In the genomic region with DNA sequence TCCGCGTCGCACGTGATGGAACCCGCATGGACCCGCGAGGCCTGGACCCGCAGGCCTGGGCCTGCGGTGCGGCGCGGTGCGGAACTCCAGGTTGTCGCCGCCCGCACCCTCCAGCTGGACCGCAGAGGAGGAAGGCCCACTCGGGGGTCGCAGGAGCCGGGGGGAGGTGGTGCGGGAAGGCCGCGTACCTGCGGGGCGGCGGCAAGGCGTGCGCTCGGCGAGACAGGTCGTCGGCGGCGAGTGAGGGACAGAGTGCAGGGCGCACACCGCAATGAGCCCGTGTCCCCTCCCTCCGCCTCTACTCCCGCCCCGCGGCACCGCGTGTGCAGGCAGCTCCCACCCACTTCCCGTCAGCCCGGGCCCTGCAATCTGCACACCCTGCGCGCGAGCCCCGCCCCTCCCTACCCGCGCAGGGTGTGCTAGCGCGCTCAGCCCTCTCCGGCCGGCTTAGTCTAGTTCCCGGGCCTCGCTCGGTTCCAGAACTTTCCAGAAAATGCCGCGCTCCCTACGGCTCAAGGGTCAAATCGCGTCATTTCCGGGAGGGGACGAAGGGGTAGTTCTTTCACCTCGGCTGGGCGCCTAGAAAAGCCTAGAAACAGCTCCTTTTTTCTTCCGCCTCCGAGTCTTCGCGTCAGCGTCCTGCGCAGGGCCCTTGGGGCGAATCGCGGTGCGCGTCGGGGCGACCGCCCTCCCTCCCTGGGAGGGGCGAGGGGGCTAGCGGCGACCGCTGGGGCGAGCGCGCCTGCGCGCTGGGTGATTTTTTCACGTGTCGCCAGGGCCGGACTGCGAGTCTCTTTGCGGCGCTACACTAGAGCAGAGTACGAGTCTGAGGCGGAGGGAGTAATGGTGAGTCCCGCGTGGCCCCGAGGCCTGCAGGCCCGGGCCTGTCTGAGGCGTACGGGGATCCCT, we compare ENCODE assay signal across 1 cellular context.
A peak's percentile ranks its signal among the peaks of the same experiment; 100 is the strongest.
TF ChIP-seq lines count a peak whose summit lies in the region.

A gene (minus strand): TSS at position 247 of the 909 bp plus-strand sequence. CDS start 992 bp downstream, outside the sequence.
A gene (plus strand): TSS at position 786 of the 909 bp plus-strand sequence. CDS start 58 bp downstream, at position 844.

TF ChIP-seq in GM23338, 12 proteins besides CTCF, POLR2A, EP300 and RAD21 (continued from another document):
- TF ChIP-seq, protein P1, sequence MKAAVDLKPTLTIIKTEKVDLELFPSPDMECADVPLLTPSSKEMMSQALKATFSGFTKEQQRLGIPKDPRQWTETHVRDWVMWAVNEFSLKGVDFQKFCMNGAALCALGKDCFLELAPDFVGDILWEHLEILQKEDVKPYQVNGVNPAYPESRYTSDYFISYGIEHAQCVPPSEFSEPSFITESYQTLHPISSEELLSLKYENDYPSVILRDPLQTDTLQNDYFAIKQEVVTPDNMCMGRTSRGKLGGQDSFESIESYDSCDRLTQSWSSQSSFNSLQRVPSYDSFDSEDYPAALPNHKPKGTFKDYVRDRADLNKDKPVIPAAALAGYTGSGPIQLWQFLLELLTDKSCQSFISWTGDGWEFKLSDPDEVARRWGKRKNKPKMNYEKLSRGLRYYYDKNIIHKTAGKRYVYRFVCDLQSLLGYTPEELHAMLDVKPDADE (IDR thresholded peaks at IDR 0.05), result peak; percentile 70
- TF ChIP-seq, protein P2, sequence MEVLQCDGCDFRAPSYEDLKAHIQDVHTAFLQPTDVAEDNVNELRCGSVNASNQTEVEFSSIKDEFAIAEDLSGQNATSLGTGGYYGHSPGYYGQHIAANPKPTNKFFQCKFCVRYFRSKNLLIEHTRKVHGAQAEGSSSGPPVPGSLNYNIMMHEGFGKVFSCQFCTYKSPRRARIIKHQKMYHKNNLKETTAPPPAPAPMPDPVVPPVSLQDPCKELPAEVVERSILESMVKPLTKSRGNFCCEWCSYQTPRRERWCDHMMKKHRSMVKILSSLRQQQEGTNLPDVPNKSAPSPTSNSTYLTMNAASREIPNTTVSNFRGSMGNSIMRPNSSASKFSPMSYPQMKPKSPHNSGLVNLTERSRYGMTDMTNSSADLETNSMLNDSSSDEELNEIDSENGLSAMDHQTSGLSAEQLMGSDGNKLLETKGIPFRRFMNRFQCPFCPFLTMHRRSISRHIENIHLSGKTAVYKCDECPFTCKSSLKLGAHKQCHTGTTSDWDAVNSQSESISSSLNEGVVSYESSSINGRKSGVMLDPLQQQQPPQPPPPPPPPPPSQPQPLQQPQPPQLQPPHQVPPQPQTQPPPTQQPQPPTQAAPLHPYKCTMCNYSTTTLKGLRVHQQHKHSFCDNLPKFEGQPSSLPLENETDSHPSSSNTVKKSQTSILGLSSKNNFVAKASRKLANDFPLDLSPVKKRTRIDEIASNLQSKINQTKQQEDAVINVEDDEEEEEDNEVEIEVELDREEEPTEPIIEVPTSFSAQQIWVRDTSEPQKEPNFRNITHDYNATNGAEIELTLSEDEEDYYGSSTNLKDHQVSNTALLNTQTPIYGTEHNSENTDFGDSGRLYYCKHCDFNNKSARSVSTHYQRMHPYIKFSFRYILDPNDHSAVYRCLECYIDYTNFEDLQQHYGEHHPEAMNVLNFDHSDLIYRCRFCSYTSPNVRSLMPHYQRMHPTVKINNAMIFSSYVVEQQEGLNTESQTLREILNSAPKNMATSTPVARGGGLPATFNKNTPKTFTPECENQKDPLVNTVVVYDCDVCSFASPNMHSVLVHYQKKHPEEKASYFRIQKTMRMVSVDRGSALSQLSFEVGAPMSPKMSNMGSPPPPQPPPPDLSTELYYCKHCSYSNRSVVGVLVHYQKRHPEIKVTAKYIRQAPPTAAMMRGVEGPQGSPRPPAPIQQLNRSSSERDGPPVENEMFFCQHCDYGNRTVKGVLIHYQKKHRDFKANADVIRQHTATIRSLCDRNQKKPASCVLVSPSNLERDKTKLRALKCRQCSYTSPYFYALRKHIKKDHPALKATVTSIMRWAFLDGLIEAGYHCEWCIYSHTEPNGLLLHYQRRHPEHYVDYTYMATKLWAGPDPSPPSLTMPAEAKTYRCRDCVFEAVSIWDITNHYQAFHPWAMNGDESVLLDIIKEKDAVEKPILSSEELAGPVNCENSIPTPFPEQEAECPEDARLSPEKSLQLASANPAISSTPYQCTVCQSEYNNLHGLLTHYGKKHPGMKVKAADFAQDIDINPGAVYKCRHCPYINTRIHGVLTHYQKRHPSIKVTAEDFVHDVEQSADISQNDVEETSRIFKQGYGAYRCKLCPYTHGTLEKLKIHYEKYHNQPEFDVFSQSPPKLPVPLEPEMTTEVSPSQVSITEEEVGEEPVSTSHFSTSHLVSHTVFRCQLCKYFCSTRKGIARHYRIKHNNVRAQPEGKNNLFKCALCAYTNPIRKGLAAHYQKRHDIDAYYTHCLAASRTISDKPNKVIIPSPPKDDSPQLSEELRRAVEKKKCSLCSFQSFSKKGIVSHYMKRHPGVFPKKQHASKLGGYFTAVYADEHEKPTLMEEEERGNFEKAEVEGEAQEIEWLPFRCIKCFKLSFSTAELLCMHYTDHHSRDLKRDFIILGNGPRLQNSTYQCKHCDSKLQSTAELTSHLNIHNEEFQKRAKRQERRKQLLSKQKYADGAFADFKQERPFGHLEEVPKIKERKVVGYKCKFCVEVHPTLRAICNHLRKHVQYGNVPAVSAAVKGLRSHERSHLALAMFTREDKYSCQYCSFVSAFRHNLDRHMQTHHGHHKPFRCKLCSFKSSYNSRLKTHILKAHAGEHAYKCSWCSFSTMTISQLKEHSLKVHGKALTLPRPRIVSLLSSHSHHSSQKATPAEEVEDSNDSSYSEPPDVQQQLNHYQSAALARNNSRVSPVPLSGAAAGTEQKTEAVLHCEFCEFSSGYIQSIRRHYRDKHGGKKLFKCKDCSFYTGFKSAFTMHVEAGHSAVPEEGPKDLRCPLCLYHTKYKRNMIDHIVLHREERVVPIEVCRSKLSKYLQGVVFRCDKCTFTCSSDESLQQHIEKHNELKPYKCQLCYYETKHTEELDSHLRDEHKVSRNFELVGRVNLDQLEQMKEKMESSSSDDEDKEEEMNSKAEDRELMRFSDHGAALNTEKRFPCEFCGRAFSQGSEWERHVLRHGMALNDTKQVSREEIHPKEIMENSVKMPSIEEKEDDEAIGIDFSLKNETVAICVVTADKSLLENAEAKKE (CRISPR knock-in tag; IDR thresholded peaks at IDR 0.05), result no peak
- no peak for TF ChIP-seq EZH2 (IDR thresholded peaks at IDR 0.05; ENCODE audit: low read depth, unreplicated experiment)
- no peak for TF ChIP-seq EZH2phosphoT487 (IDR thresholded peaks at IDR 0.05; ENCODE audit: unreplicated experiment)
- no peak for TF ChIP-seq STAT1 (IDR thresholded peaks at IDR 0.05; ENCODE audit: unreplicated experiment)
- no peak for TF ChIP-seq ZNF114 (CRISPR knock-in tag; IDR thresholded peaks at IDR 0.05)
- TF ChIP-seq, protein P3, sequence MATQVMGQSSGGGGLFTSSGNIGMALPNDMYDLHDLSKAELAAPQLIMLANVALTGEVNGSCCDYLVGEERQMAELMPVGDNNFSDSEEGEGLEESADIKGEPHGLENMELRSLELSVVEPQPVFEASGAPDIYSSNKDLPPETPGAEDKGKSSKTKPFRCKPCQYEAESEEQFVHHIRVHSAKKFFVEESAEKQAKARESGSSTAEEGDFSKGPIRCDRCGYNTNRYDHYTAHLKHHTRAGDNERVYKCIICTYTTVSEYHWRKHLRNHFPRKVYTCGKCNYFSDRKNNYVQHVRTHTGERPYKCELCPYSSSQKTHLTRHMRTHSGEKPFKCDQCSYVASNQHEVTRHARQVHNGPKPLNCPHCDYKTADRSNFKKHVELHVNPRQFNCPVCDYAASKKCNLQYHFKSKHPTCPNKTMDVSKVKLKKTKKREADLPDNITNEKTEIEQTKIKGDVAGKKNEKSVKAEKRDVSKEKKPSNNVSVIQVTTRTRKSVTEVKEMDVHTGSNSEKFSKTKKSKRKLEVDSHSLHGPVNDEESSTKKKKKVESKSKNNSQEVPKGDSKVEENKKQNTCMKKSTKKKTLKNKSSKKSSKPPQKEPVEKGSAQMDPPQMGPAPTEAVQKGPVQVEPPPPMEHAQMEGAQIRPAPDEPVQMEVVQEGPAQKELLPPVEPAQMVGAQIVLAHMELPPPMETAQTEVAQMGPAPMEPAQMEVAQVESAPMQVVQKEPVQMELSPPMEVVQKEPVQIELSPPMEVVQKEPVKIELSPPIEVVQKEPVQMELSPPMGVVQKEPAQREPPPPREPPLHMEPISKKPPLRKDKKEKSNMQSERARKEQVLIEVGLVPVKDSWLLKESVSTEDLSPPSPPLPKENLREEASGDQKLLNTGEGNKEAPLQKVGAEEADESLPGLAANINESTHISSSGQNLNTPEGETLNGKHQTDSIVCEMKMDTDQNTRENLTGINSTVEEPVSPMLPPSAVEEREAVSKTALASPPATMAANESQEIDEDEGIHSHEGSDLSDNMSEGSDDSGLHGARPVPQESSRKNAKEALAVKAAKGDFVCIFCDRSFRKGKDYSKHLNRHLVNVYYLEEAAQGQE (IDR thresholded peaks at IDR 0.05; ENCODE audit: unreplicated experiment), result no peak
- peak; percentile 52 for TF ChIP-seq JUNB (IDR thresholded peaks at IDR 0.05; ENCODE audit: unreplicated experiment)
- no peak for TF ChIP-seq ZNF331 (CRISPR knock-in tag; IDR thresholded peaks at IDR 0.05; ENCODE audit: low read depth)
- peak; percentile 95 for TF ChIP-seq CREB1 (CRISPR knock-in tag; IDR thresholded peaks at IDR 0.05; ENCODE audit: low read depth)
- TF ChIP-seq POLR2AphosphoS5 (IDR thresholded peaks at IDR 0.05; ENCODE audit: low read depth), result peak; percentile 94
TF ChIP-seq in GM23338: peak in this region for 4.
